Comparison of ENCODE assay signal across 11 cellular contexts in genomic region chr15:35696767-35697231, GRCh38.
DNase-seq lines count a peak whose midpoint lies in the region; ATAC-seq and TF ChIP-seq lines count a peak whose summit lies in the region.
"Had no signal": no experiment of that assay in that cellular context is flagged by ENCODE, and none has a peak within 500 bp of the region (broad histone marks: within the 10 kb centered on the region; RNA-seq: fewer than 3 reads in every experiment).

No MANE protein-coding gene starts in this region.

- H3K9ac ChIP-seq in H9 (ENCODE audit: extremely low read depth, insufficient read length, low read length), result no peak overlapping the region

- H3K9me3 Mint-ChIP-seq in H9 (no peaks in the 10 kb centered on the region), osteocyte (ENCODE audit: unreplicated experiment) (peaks cover 11% of the 10 kb centered on the region)
- no peaks in the 10 kb centered on the region for H3K9me3 Mint-ChIP-seq in stimulated activated naive CD8-positive, alpha-beta T cell treated with anti-CD3 and anti-CD28 coated beads, Interleukin-15, amount 100 ng/mL, for 72 hours
- no peaks in the 10 kb centered on the region for H3K9me3 Mint-ChIP-seq in activated T-helper 1 cell treated with anti-CD3 and anti-CD28 coated beads, Interleukin-12 subunit alpha, Interleukin-12 subunit beta, Interleukin-2, Interleukin-4 antibody, amounts not matched to agents 30 ng/mL and 10 ng/mL and 1 ng/mL, durations not matched to agents 14 hours and 24 hours and 36 hours

- H3K27me3 ChIP-seq in H9 (ENCODE audit: insufficient read depth, low read length) (no peaks in the 10 kb centered on the region), SJCRH30 (no peaks in the 10 kb centered on the region)

- H3K27ac ChIP-seq in H9 (ENCODE audit: insufficient read length, low read depth, low read length) (no peak overlapping the region), SJCRH30 (peak overlapping the region; percentile 6)

- peaks cover 32 to 33% of the 10 kb centered on the region in 2 experiments for H3K4me1 Mint-ChIP-seq in H9
- H3K4me1 Mint-ChIP-seq in osteocyte (ENCODE audit: unreplicated experiment), result peaks cover 49% of the 10 kb centered on the region
- H3K4me1 Mint-ChIP-seq in stimulated activated naive CD8-positive, alpha-beta T cell treated with anti-CD3 and anti-CD28 coated beads, Interleukin-15, amount 100 ng/mL, for 72 hours, result no peaks in the 10 kb centered on the region
- H3K4me1 Mint-ChIP-seq in activated T-helper 1 cell treated with anti-CD3 and anti-CD28 coated beads, Interleukin-12 subunit alpha, Interleukin-12 subunit beta, Interleukin-2, Interleukin-4 antibody, amounts not matched to agents 30 ng/mL and 10 ng/mL and 1 ng/mL, durations not matched to agents 14 hours and 24 hours and 36 hours (ENCODE audit: low read depth), result no peaks in the 10 kb centered on the region

- H3K4me3 Mint-ChIP-seq in H9 (no peak overlapping the region), osteocyte (ENCODE audit: unreplicated experiment) (no peak overlapping the region)
- no peak overlapping the region for H3K4me3 Mint-ChIP-seq in stimulated activated naive CD8-positive, alpha-beta T cell treated with anti-CD3 and anti-CD28 coated beads, Interleukin-15, amount 100 ng/mL, for 72 hours
- no peak overlapping the region for H3K4me3 Mint-ChIP-seq in activated T-helper 1 cell treated with anti-CD3 and anti-CD28 coated beads, Interleukin-12 subunit alpha, Interleukin-12 subunit beta, Interleukin-2, Interleukin-4 antibody, amounts not matched to agents 30 ng/mL and 10 ng/mL and 1 ng/mL, durations not matched to agents 14 hours and 24 hours and 36 hours

- H2BK12ac ChIP-seq in H9 (ENCODE audit: insufficient read length, low read depth, low read length), result no peak overlapping the region

- no peak for ATAC-seq in stimulated activated naive CD8-positive, alpha-beta T cell treated with anti-CD3 and anti-CD28 coated beads, Interleukin-15, amount 100 ng/mL, for 72 hours
- ATAC-seq in GM19035 (IDR thresholded peaks at IDR 0.05; ENCODE audit: unreplicated experiment), result no peak

- H3K9me3 ChIP-seq in H9 (ENCODE audit: control insufficient read depth, low read depth, low read length), result no peaks in the 10 kb centered on the region
- no peaks in the 10 kb centered on the region for H3K9me3 ChIP-seq in SJCRH30 (replicated peaks)

- H3K36me3 Mint-ChIP-seq in H9 (ENCODE audit: insufficient read depth in 1 of 3, low read depth in 3 of 3), result no peaks in the 10 kb centered on the region
- H3K36me3 Mint-ChIP-seq in osteocyte (ENCODE audit: unreplicated experiment), result peaks cover 4% of the 10 kb centered on the region
- H3K36me3 Mint-ChIP-seq in activated T-helper 1 cell treated with anti-CD3 and anti-CD28 coated beads, Interleukin-12 subunit alpha, Interleukin-12 subunit beta, Interleukin-2, Interleukin-4 antibody, amounts not matched to agents 30 ng/mL and 10 ng/mL and 1 ng/mL, durations not matched to agents 14 hours and 24 hours and 36 hours (ENCODE audit: low read depth), result no peaks in the 10 kb centered on the region

- H4K20me1 ChIP-seq in H9 (ENCODE audit: control insufficient read depth, insufficient read depth, insufficient read length), result no peaks in the 10 kb centered on the region

- H3K4me3 ChIP-seq in SJCRH30, result peak overlapping the region; percentile 36

- no peaks in the 10 kb centered on the region for H3K79me2 ChIP-seq in H9 (ENCODE audit: insufficient read depth, low read length)

- no peak overlapping the region for H2AK5ac ChIP-seq in H9 (ENCODE audit: insufficient read length, low read length)

- H3K27ac Mint-ChIP-seq in H9 (peak overlapping the region in 2 of 3 experiments; percentile 2 to 35; a peak in 2 of 7 replicates), osteocyte (ENCODE audit: unreplicated experiment) (peak overlapping the region; percentile 69)
- no peak overlapping the region for H3K27ac Mint-ChIP-seq in stimulated activated naive CD8-positive, alpha-beta T cell treated with anti-CD3 and anti-CD28 coated beads, Interleukin-15, amount 100 ng/mL, for 72 hours
- no peak overlapping the region for H3K27ac Mint-ChIP-seq in activated T-helper 1 cell treated with anti-CD3 and anti-CD28 coated beads, Interleukin-12 subunit alpha, Interleukin-12 subunit beta, Interleukin-2, Interleukin-4 antibody, amounts not matched to agents 30 ng/mL and 10 ng/mL and 1 ng/mL, durations not matched to agents 14 hours and 24 hours and 36 hours

- no peak overlapping the region for H2BK15ac ChIP-seq in H9 (ENCODE audit: low read depth, low read length)

- H3K14ac ChIP-seq in H9 (ENCODE audit: insufficient read depth, low read length), result no peak overlapping the region

- TF ChIP-seq CTCF in H9 (conservative IDR thresholded peaks at IDR 0.05), result no peak
- TF ChIP-seq CTCF in osteocyte (IDR thresholded peaks at IDR 0.05), result no peak

- intact Hi-C loops in activated T-helper 1 cell treated with anti-CD3 and anti-CD28 coated beads, Interleukin-12 subunit alpha, Interleukin-12 subunit beta, Interleukin-2, Interleukin-4 antibody, amounts not matched to agents 30 ng/mL and 10 ng/mL and 1 ng/mL, durations not matched to agents 14 hours and 24 hours and 36 hours (cut with micrococcal nuclease), result no loop called here

- no peak overlapping the region for H3T11ph ChIP-seq in H9 (ENCODE audit: low read length)

- H3K4me2 ChIP-seq in H9 (ENCODE audit: insufficient read depth, insufficient read length, low read length), result no peak overlapping the region

- H4K5ac ChIP-seq in H9 (ENCODE audit: insufficient read length, low read depth, low read length), result no peak overlapping the region

- H2BK120ac ChIP-seq in H9 (ENCODE audit: low read depth, low read length, poor library complexity, severe bottlenecking), result no peak overlapping the region

- no peak overlapping the region for H2AFZ ChIP-seq in H9 (ENCODE audit: low read length)

- no peak overlapping the region for H4K8ac ChIP-seq in H9 (replicated peaks; ENCODE audit: insufficient read length, low read depth, low read length)

- no peak overlapping the region for H2BK5ac ChIP-seq in H9 (ENCODE audit: insufficient read length, low read length)

- no peak overlapping the region for H3K56ac ChIP-seq in H9 (ENCODE audit: insufficient read length, low read depth, low read length)

- no peak overlapping the region for H3K23ac ChIP-seq in H9 (ENCODE audit: insufficient read length, low read depth, low read length)

- no peak overlapping the region for H4K91ac ChIP-seq in H9 (ENCODE audit: insufficient read length, low read depth, low read length)

- H3K27me3 Mint-ChIP-seq in H9 (ENCODE audit: low read depth), result no peaks in the 10 kb centered on the region
- H3K27me3 Mint-ChIP-seq in osteocyte (ENCODE audit: unreplicated experiment), result no peaks in the 10 kb centered on the region
- peaks cover 23% of the 10 kb centered on the region for H3K27me3 Mint-ChIP-seq in stimulated activated naive CD8-positive, alpha-beta T cell treated with anti-CD3 and anti-CD28 coated beads, Interleukin-15, amount 100 ng/mL, for 72 hours
- H3K27me3 Mint-ChIP-seq in activated T-helper 1 cell treated with anti-CD3 and anti-CD28 coated beads, Interleukin-12 subunit alpha, Interleukin-12 subunit beta, Interleukin-2, Interleukin-4 antibody, amounts not matched to agents 30 ng/mL and 10 ng/mL and 1 ng/mL, durations not matched to agents 14 hours and 24 hours and 36 hours (ENCODE audit: insufficient read depth), result peaks cover 4% of the 10 kb centered on the region

- no peak overlapping the region for H3K18ac ChIP-seq in H9 (ENCODE audit: insufficient read length, low read depth, low read length)

- no CpG with 5 or more reads among the region's 5 CpGs for WGBS in H9 (ENCODE audit: extremely low coverage, insufficient read length, low lambda C conversion rate)

- no peaks in the 10 kb centered on the region for H3K23me2 ChIP-seq in H9 (ENCODE audit: insufficient read length, low read depth, low read length, poor library complexity, severe bottlenecking)

- peaks cover 5% of the 10 kb centered on the region; the same call in 1 of the 2 replicates for H3K4me1 ChIP-seq in H9 (ENCODE audit: insufficient read depth, low read length)
- H3K4me1 ChIP-seq in SJCRH30, result peaks cover 21% of the 10 kb centered on the region

- no peak overlapping the region for H3K4ac ChIP-seq in H9 (ENCODE audit: low read depth, low read length)

- no peak overlapping the region for H2BK20ac ChIP-seq in H9 (ENCODE audit: low read depth, low read length, poor library complexity, severe bottlenecking)

- no peaks in the 10 kb centered on the region for H3K36me3 ChIP-seq in SJCRH30

- DNase-seq in H9 (no peak), SJCRH30 (peak; percentile 45 to 71), fibroblast of peridontal ligament (ENCODE audit: extremely low read depth) (peak; percentile 62), osteocyte (ENCODE audit: extremely low spot score, unreplicated experiment) (no peak), NCI-H774 (lab: John Stamatoyannopoulos, UW) (no peak)
- no peak for DNase-seq in stimulated activated naive CD8-positive, alpha-beta T cell treated with anti-CD3 and anti-CD28 coated beads, Interleukin-15, amount 100 ng/mL, for 72 hours
- no peak for DNase-seq in activated T-helper 1 cell treated with anti-CD3 and anti-CD28 coated beads, Interleukin-12 subunit alpha, Interleukin-12 subunit beta, Interleukin-2, Interleukin-4 antibody, amounts not matched to agents 30 ng/mL and 10 ng/mL and 1 ng/mL, durations not matched to agents 14 hours and 24 hours and 36 hours (ENCODE audit: low spot score)
- DNase-seq: activated CD4-positive, CD25-positive, alpha-beta regulatory T cell; amygdala; NCI-H2227 treated with DMSO at 0.1 percent for 48 hours had no signal

- H3K79me1 ChIP-seq in H9 (ENCODE audit: insufficient read depth, low read depth, low read length, poor library complexity, severe bottlenecking), result no peaks in the 10 kb centered on the region

Comparison
In these comparisons a context has a peak if more than half of its experiments do, and no peak if none do; other contexts are left out.
1. DNase-seq: peak in SJCRH30 (2 of 2) and fibroblast of peridontal ligament (single experiment); none in H9 (single experiment), osteocyte (single experiment), stimulated activated naive CD8-positive, alpha-beta T cell treated with anti-CD3 and anti-CD28 coated beads, Interleukin-15, amount 100 ng/mL, for 72 hours (0 of 2), activated T-helper 1 cell treated with anti-CD3 and anti-CD28 coated beads, Interleukin-12 subunit alpha, Interleukin-12 subunit beta, Interleukin-2, Interleukin-4 antibody, amounts not matched to agents 30 ng/mL and 10 ng/mL and 1 ng/mL, durations not matched to agents 14 hours and 24 hours and 36 hours (single experiment) and NCI-H774 (single experiment).
2. H3K27ac Mint-ChIP-seq: peak in H9 (2 of 3) and osteocyte (single experiment); none in stimulated activated naive CD8-positive, alpha-beta T cell treated with anti-CD3 and anti-CD28 coated beads, Interleukin-15, amount 100 ng/mL, for 72 hours (0 of 2) and activated T-helper 1 cell treated with anti-CD3 and anti-CD28 coated beads, Interleukin-12 subunit alpha, Interleukin-12 subunit beta, Interleukin-2, Interleukin-4 antibody, amounts not matched to agents 30 ng/mL and 10 ng/mL and 1 ng/mL, durations not matched to agents 14 hours and 24 hours and 36 hours (single experiment).